1 cellular context compared by ENCODE assay signal in genomic region chr20:62364911-62365736, GRCh38.
TF ChIP-seq lines count a peak whose summit lies in the region.

No MANE protein-coding gene starts in this region.

TF ChIP-seq in K562, 482 proteins besides CTCF, POLR2A, EP300 and RAD21 (continued from another document):
- TF ChIP-seq, protein P1, sequence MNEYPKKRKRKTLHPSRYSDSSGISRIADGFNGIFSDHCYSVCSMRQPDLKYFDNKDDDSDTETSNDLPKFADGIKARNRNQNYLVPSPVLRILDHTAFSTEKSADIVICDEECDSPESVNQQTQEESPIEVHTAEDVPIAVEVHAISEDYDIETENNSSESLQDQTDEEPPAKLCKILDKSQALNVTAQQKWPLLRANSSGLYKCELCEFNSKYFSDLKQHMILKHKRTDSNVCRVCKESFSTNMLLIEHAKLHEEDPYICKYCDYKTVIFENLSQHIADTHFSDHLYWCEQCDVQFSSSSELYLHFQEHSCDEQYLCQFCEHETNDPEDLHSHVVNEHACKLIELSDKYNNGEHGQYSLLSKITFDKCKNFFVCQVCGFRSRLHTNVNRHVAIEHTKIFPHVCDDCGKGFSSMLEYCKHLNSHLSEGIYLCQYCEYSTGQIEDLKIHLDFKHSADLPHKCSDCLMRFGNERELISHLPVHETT (CRISPR knock-in tag; conservative IDR thresholded peaks at IDR 0.05 in 1 of 2, IDR thresholded peaks at IDR 0.05 in 1 of 2), result no peak
- TF ChIP-seq ARID1B (IDR thresholded peaks at IDR 0.05), result 0 out of 2 replicates have a peak, but pooled peaks have one; percentile 3
- no peak for TF ChIP-seq SMARCC2 (IDR thresholded peaks at IDR 0.05; ENCODE audit: low read depth)
- TF ChIP-seq ZBTB33 (CRISPR knock-in tag; IDR thresholded peaks at IDR 0.05), result peak; percentile 79
- TF ChIP-seq, protein P2, sequence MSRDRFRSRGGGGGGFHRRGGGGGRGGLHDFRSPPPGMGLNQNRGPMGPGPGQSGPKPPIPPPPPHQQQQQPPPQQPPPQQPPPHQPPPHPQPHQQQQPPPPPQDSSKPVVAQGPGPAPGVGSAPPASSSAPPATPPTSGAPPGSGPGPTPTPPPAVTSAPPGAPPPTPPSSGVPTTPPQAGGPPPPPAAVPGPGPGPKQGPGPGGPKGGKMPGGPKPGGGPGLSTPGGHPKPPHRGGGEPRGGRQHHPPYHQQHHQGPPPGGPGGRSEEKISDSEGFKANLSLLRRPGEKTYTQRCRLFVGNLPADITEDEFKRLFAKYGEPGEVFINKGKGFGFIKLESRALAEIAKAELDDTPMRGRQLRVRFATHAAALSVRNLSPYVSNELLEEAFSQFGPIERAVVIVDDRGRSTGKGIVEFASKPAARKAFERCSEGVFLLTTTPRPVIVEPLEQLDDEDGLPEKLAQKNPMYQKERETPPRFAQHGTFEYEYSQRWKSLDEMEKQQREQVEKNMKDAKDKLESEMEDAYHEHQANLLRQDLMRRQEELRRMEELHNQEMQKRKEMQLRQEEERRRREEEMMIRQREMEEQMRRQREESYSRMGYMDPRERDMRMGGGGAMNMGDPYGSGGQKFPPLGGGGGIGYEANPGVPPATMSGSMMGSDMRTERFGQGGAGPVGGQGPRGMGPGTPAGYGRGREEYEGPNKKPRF (IDR thresholded peaks at IDR 0.05; ENCODE audit: low read depth, low read length), result no peak
- TF ChIP-seq NCOA2 (IDR thresholded peaks at IDR 0.05; ENCODE audit: partially characterized antibody in 2 of 2), result no peak
- TF ChIP-seq ATF1 (CRISPR knock-in tag; IDR thresholded peaks at IDR 0.05), result no peak
- no peak for TF ChIP-seq ATF1 (tag; IDR thresholded peaks at IDR 0.05)
- TF ChIP-seq IRF2 (CRISPR knock-in tag; IDR thresholded peaks at IDR 0.05), result no peak
- TF ChIP-seq ZFX (CRISPR knock-in tag; IDR thresholded peaks at IDR 0.05), result peak; percentile 11; the same call in 1 of the 2 replicates
- TF ChIP-seq E2F8 (IDR thresholded peaks at IDR 0.05; ENCODE audit: low read depth, partially characterized antibody), result no peak
- no peak for TF ChIP-seq ZNF277 (CRISPR knock-in tag; IDR thresholded peaks at IDR 0.05; ENCODE audit: borderline replicate concordance)
- no peak for TF ChIP-seq ILF3 (IDR thresholded peaks at IDR 0.05; ENCODE audit: borderline replicate concordance)
- TF ChIP-seq, protein P3, sequence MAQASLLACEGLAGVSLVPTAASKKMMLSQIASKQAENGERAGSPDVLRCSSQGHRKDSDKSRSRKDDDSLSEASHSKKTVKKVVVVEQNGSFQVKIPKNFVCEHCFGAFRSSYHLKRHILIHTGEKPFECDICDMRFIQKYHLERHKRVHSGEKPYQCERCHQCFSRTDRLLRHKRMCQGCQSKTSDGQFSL (CRISPR knock-in tag; IDR thresholded peaks at IDR 0.05), result peak; percentile 55; the same call in 1 of the 2 replicates
- TF ChIP-seq, protein P3 (tag; IDR thresholded peaks at IDR 0.05), result no peak
- TF ChIP-seq TAF9B (IDR thresholded peaks at IDR 0.05; ENCODE audit: partially characterized antibody), result no peak
- no peak for TF ChIP-seq ZNF764 (CRISPR knock-in tag; IDR thresholded peaks at IDR 0.05; ENCODE audit: low read depth)
- TF ChIP-seq POLR2G (IDR thresholded peaks at IDR 0.05; ENCODE audit: low read depth, low read length), result 0 out of 2 replicates have a peak, but pooled peaks have one; percentile 13
- TF ChIP-seq RBM34 (IDR thresholded peaks at IDR 0.05; ENCODE audit: borderline replicate concordance, insufficient read depth, low read length), result no peak
- 0 out of 4 replicates have a peak, but pooled peaks of 1 of the 2 experiments have one; percentile 27 for TF ChIP-seq SIN3A (IDR thresholded peaks at IDR 0.05; ENCODE audit: borderline replicate concordance in 2 of 2, control insufficient read depth in 1 of 2, low read depth in 2 of 2, low read length in 2 of 2)
